20 cellular contexts compared by ENCODE assay signal in genomic region chr20:2576317-2576727, GRCh38. TPM values are rescaled to one million over a fixed set of nuclear protein-coding genes. Genes with fewer than 3 reads are reported as not detected.
"Had no signal": no experiment of that assay in that cellular context is flagged by ENCODE, and none has a peak within 500 bp of the region (broad histone marks: within the 10 kb centered on the region; RNA-seq: fewer than 3 reads in every experiment).

No MANE protein-coding gene starts in this region.

- H3K4me3 Mint-ChIP-seq: activated CD4-positive, alpha-beta T cell treated with anti-CD3 and anti-CD28 coated beads, Interleukin-2, amount 10 ng/mL, durations not matched to agents 7 days and 5 days; activated naive CD4-positive, alpha-beta T cell treated with anti-CD3 and anti-CD28 coated beads, Interleukin-2, amount 50 U/mL, for 24 hours; activated T-cell treated with anti-CD3 and anti-CD28 coated beads, Interleukin-2, amount 50 U/mL, for 72 hours; natural killer cell treated with Interleukin-12 subunit alpha and Interleukin-12 subunit beta and Interleukin-15 and Interleukin-18, amount 100 ng/mL, for 72 hours; stimulated activated memory B cell treated with anti-CD40 and anti-IgM and Interleukin-4, amounts not matched to agents 10 μg/mL and 1 μg/mL and 100 μg/mL, for 72 hours; T-helper 1 cell treated with Interleukin-12 subunit alpha and Interleukin-12 subunit beta and Interleukin-4 antibody, amounts not matched to agents 30 μg/mL and 1 μg/mL, for 36 hours had no signal

- H3K36me3 ChIP-seq: breast epithelium, esophagus squamous epithelium, sigmoid colon, thoracic aorta, upper lobe of left lung had no signal

- H3K9me3 Mint-ChIP-seq: activated CD4-positive, alpha-beta T cell treated with anti-CD3 and anti-CD28 coated beads, Interleukin-2, amount 10 ng/mL, durations not matched to agents 7 days and 5 days; activated naive CD4-positive, alpha-beta T cell treated with anti-CD3 and anti-CD28 coated beads, Interleukin-2, amount 50 U/mL, for 24 hours; activated T-cell treated with anti-CD3 and anti-CD28 coated beads, Interleukin-2, amount 50 U/mL, for 72 hours; natural killer cell treated with Interleukin-12 subunit alpha and Interleukin-12 subunit beta and Interleukin-15 and Interleukin-18, amount 100 ng/mL, for 72 hours; stimulated activated memory B cell treated with anti-CD40 and anti-IgM and Interleukin-4, amounts not matched to agents 10 μg/mL and 1 μg/mL and 100 μg/mL, for 72 hours; T-helper 1 cell treated with Interleukin-12 subunit alpha and Interleukin-12 subunit beta and Interleukin-4 antibody, amounts not matched to agents 30 μg/mL and 1 μg/mL, for 36 hours had no signal

- ATAC-seq: activated T-cell treated with anti-CD3 and anti-CD28 coated beads, Interleukin-2, amount 50 U/mL, for 72 hours; natural killer cell treated with Interleukin-12 subunit alpha and Interleukin-12 subunit beta and Interleukin-15 and Interleukin-18, amount 100 ng/mL, for 72 hours; stimulated activated memory B cell treated with anti-CD40 and anti-IgM and Interleukin-4, amounts not matched to agents 10 μg/mL and 1 μg/mL and 100 μg/mL, for 72 hours had no signal

- DNase-seq: activated CD4-positive, alpha-beta T cell treated with anti-CD3 and anti-CD28 coated beads, Interleukin-2, amount 10 ng/mL, durations not matched to agents 7 days and 5 days; activated effector memory CD4-positive, alpha-beta T cell treated with anti-CD3 and anti-CD28 coated beads, Interleukin-2, amount 50 U/mL, for 16 hours; activated T-cell treated with anti-CD3 and anti-CD28 coated beads, Interleukin-2, amount 50 U/mL, for 72 hours; effector CD4-positive, alpha-beta T cell; esophagus squamous epithelium; nucleus accumbens; posterior cingulate gyrus; sigmoid colon; stimulated activated CD4-positive, alpha-beta T cell treated with anti-CD3 and anti-CD28 coated beads, Interleukin-4, amount 100 ng/mL, for 24 hours; upper lobe of left lung had no signal

- H3K4me3 ChIP-seq: breast epithelium, coronary artery, esophagus squamous epithelium, sigmoid colon, thoracic aorta, upper lobe of left lung had no signal

- H3K27ac ChIP-seq: breast epithelium, coronary artery, esophagus squamous epithelium, sigmoid colon, thoracic aorta, upper lobe of left lung had no signal

- H3K27ac Mint-ChIP-seq: activated CD4-positive, alpha-beta T cell treated with anti-CD3 and anti-CD28 coated beads, Interleukin-2, amount 10 ng/mL, durations not matched to agents 7 days and 5 days; activated T-cell treated with anti-CD3 and anti-CD28 coated beads, Interleukin-2, amount 50 U/mL, for 72 hours; natural killer cell treated with Interleukin-12 subunit alpha and Interleukin-12 subunit beta and Interleukin-15 and Interleukin-18, amount 100 ng/mL, for 72 hours; stimulated activated memory B cell treated with anti-CD40 and anti-IgM and Interleukin-4, amounts not matched to agents 10 μg/mL and 1 μg/mL and 100 μg/mL, for 72 hours; T-helper 1 cell treated with Interleukin-12 subunit alpha and Interleukin-12 subunit beta and Interleukin-4 antibody, amounts not matched to agents 30 μg/mL and 1 μg/mL, for 36 hours had no signal

- H3K4me1 ChIP-seq: breast epithelium, esophagus squamous epithelium, sigmoid colon, upper lobe of left lung had no signal

- H3K27me3 ChIP-seq: upper lobe of left lung had no signal

- H3K9me3 ChIP-seq: breast epithelium, esophagus squamous epithelium, sigmoid colon, thoracic aorta, upper lobe of left lung had no signal

- H3K4me1 Mint-ChIP-seq: activated CD4-positive, alpha-beta T cell treated with anti-CD3 and anti-CD28 coated beads, Interleukin-2, amount 10 ng/mL, durations not matched to agents 7 days and 5 days; activated naive CD4-positive, alpha-beta T cell treated with anti-CD3 and anti-CD28 coated beads, Interleukin-2, amount 50 U/mL, for 24 hours; stimulated activated memory B cell treated with anti-CD40 and anti-IgM and Interleukin-4, amounts not matched to agents 10 μg/mL and 1 μg/mL and 100 μg/mL, for 72 hours had no signal

- H3K36me3 Mint-ChIP-seq: activated naive CD4-positive, alpha-beta T cell treated with anti-CD3 and anti-CD28 coated beads, Interleukin-2, amount 50 U/mL, for 24 hours; natural killer cell treated with Interleukin-12 subunit alpha and Interleukin-12 subunit beta and Interleukin-15 and Interleukin-18, amount 100 ng/mL, for 72 hours; stimulated activated memory B cell treated with anti-CD40 and anti-IgM and Interleukin-4, amounts not matched to agents 10 μg/mL and 1 μg/mL and 100 μg/mL, for 72 hours had no signal

RNA-seq across cellular contexts. Expression of gene TMC2, which starts 39.9 kb away (rescaled TPM):
- total RNA-seq: activated CD4-positive, alpha-beta T cell treated with anti-CD3 and anti-CD28 coated beads, Interleukin-2, amount 10 ng/mL, durations not matched to agents 7 days and 5 days; activated T-cell treated with anti-CD3 and anti-CD28 coated beads, Interleukin-2, amount 50 U/mL, for 72 hours; astrocyte; fibroblast of villous mesenchyme; natural killer cell treated with Interleukin-12 subunit alpha and Interleukin-12 subunit beta and Interleukin-15 and Interleukin-18, amount 100 ng/mL, for 72 hours; renal cortical epithelial cell; thoracic aorta had no signal
